Comparison of ENCODE assay signal across 35 cellular contexts in the genomic region with DNA sequence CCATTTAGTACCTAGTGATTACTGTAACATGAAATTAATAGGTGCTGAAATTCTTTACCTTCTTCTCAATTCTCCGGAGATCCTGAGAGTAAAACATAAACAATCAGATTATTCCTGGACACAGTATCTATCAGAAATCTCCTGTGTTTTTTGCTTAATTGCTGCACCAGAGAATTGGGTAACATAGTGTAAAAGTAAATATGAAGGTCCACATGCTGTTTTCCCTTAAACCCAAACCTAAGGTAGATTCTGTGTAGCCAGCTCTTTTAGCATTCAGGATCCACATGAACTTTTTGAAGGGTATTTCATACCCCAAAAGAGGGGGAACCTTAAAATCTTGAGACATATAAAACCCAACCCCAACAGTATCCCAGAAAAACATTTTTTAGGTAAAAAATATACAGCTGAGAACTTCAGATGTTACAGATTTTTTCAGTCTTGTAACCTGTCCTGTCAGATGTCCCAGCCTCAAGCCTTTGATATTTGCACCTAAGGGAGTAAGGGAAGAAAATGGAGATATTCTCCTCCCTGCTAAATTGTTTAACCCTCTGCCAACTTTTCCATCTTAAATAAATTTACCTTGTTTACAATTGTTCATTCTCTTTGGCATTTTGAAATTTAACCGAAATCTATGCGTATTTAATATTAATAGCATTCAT.
"Had no signal": no experiment of that assay in that cellular context is flagged by ENCODE, and none has a peak within 500 bp of the region (broad histone marks: within the 10 kb centered on the region; RNA-seq: fewer than 3 reads in every experiment).

No MANE protein-coding gene starts in this region.

- H3K9me3 Mint-ChIP-seq: activated B cell treated with CpG ODN at 0.5 μM for 24 hours; activated CD4-positive, alpha-beta memory T cell treated with anti-CD3 and anti-CD28 coated beads for 36 hours; activated CD4-positive, alpha-beta T cell treated with anti-CD3 and anti-CD28 coated beads, Interleukin-2, amount 10 ng/mL, durations not matched to agents 24 days and 14 days; activated CD8-positive, alpha-beta T cell treated with anti-CD3 and anti-CD28 coated beads for 36 hours; activated naive CD4-positive, alpha-beta T cell treated with anti-CD3 and anti-CD28 coated beads for 36 hours; activated naive CD4-positive, alpha-beta T cell treated with anti-CD3 and anti-CD28 coated beads, Interleukin-2, amount 50 U/mL, for 72 hours; activated naive CD8-positive, alpha-beta T cell treated with anti-CD3 and anti-CD28 coated beads for 36 hours; activated T-cell treated with anti-CD3 and anti-CD28 coated beads, Interleukin-2, amount 50 U/mL, for 4 hours; activated T-cell treated with anti-CD3 and anti-CD28 coated beads, Interleukin-2, amount 50 U/mL, for 72 hours; activated T-helper 1 cell treated with anti-CD3 and anti-CD28 coated beads, Interleukin-12 subunit alpha, Interleukin-12 subunit beta, Interleukin-2, Interleukin-4 antibody, amounts not matched to agents 30 ng/mL and 10 ng/mL and 1 ng/mL, durations not matched to agents 14 hours and 24 hours and 36 hours; activated T-helper 17 cell treated with anti-CD3 and anti-CD28 coated beads, Interleukin-2, amount 50 U/mL, for 72 hours; T-helper 1 cell treated with Interleukin-12 subunit alpha and Interleukin-12 subunit beta and Interleukin-4 antibody, amounts not matched to agents 30 μg/mL and 1 μg/mL, for 36 hours; T-helper 2 cell treated with Interferon-gamma antibody and Interleukin-4, amounts not matched to agents 5 μg/mL and 100 μg/mL, for 36 hours had no signal

- H3K27me3 ChIP-seq: adrenal gland, body of pancreas, brain microvascular endothelial cell, breast epithelium had no signal

- H3K4me3 ChIP-seq: adrenal gland, body of pancreas, breast epithelium had no signal

- FAIRE-seq: astrocyte had no signal

- H3K4me1 Mint-ChIP-seq: activated B cell treated with CpG ODN at 0.5 μM for 24 hours; activated T-helper 17 cell treated with anti-CD3 and anti-CD28 coated beads, Interleukin-2, amount 50 U/mL, for 72 hours had no signal

- H3K27ac Mint-ChIP-seq: activated B cell treated with CpG ODN at 0.5 μM for 24 hours; activated CD4-positive, alpha-beta memory T cell treated with anti-CD3 and anti-CD28 coated beads for 36 hours; activated CD4-positive, alpha-beta T cell treated with anti-CD3 and anti-CD28 coated beads, Interleukin-2, amount 10 ng/mL, durations not matched to agents 24 days and 14 days; activated naive CD4-positive, alpha-beta T cell treated with anti-CD3 and anti-CD28 coated beads for 36 hours; activated naive CD4-positive, alpha-beta T cell treated with anti-CD3 and anti-CD28 coated beads, Interleukin-2, amount 50 U/mL, for 72 hours; activated naive CD8-positive, alpha-beta T cell treated with anti-CD3 and anti-CD28 coated beads for 36 hours; activated T-cell treated with anti-CD3 and anti-CD28 coated beads, Interleukin-2, amount 50 U/mL, for 72 hours; activated T-helper 1 cell treated with anti-CD3 and anti-CD28 coated beads, Interleukin-12 subunit alpha, Interleukin-12 subunit beta, Interleukin-2, Interleukin-4 antibody, amounts not matched to agents 30 ng/mL and 10 ng/mL and 1 ng/mL, durations not matched to agents 14 hours and 24 hours and 36 hours; activated T-helper 17 cell treated with anti-CD3 and anti-CD28 coated beads, Interleukin-2, amount 50 U/mL, for 72 hours; T-helper 1 cell treated with Interleukin-12 subunit alpha and Interleukin-12 subunit beta and Interleukin-4 antibody, amounts not matched to agents 30 μg/mL and 1 μg/mL, for 36 hours; T-helper 2 cell treated with Interferon-gamma antibody and Interleukin-4, amounts not matched to agents 5 μg/mL and 100 μg/mL, for 36 hours had no signal

- ATAC-seq: activated CD8-positive, alpha-beta T cell treated with anti-CD3 and anti-CD28 coated beads for 36 hours; activated naive CD4-positive, alpha-beta T cell treated with anti-CD3 and anti-CD28 coated beads, Interleukin-2, amount 50 U/mL, for 72 hours; activated T-cell treated with anti-CD3 and anti-CD28 coated beads, Interleukin-2, amount 50 U/mL, for 4 hours; activated T-cell treated with anti-CD3 and anti-CD28 coated beads, Interleukin-2, amount 50 U/mL, for 72 hours; activated T-helper 17 cell treated with anti-CD3 and anti-CD28 coated beads, Interleukin-2, amount 50 U/mL, for 72 hours; body of pancreas had no signal

- H3K27me3 Mint-ChIP-seq: activated B cell treated with CpG ODN at 0.5 μM for 24 hours; activated CD4-positive, alpha-beta memory T cell treated with anti-CD3 and anti-CD28 coated beads for 36 hours; activated CD4-positive, alpha-beta T cell treated with anti-CD3 and anti-CD28 coated beads, Interleukin-2, amount 10 ng/mL, durations not matched to agents 24 days and 14 days; activated CD8-positive, alpha-beta T cell treated with anti-CD3 and anti-CD28 coated beads for 36 hours; activated naive CD8-positive, alpha-beta T cell treated with anti-CD3 and anti-CD28 coated beads for 36 hours; activated T-helper 17 cell treated with anti-CD3 and anti-CD28 coated beads, Interleukin-2, amount 50 U/mL, for 72 hours had no signal

- DNase-seq: activated B cell treated with CpG ODN at 0.5 μM for 24 hours; activated CD4-positive, alpha-beta memory T cell treated with anti-CD3 and anti-CD28 coated beads for 36 hours; activated CD4-positive, alpha-beta T cell treated with anti-CD3 and anti-CD28 coated beads for 4 hours; activated CD4-positive, alpha-beta T cell treated with anti-CD3 and anti-CD28 coated beads, Interleukin-2, amount 10 ng/mL, durations not matched to agents 24 days and 14 days; activated CD4-positive, alpha-beta T cell treated with anti-CD3 and anti-CD28 coated beads, Interleukin-2, amount 50 U/mL, for 1 hour; activated CD4-positive, alpha-beta T cell treated with anti-CD3 and anti-CD28 coated beads, Interleukin-2, amount 50 U/mL, for 4 hours; activated CD4-positive, CD25-positive, alpha-beta regulatory T cell treated with anti-CD3 and anti-CD28 coated beads, Interleukin-2, amount 50 U/mL, for 72 hours; activated CD8-positive, alpha-beta memory T cell treated with anti-CD3 and anti-CD28 coated beads, Interleukin-2, amount 50 U/mL, for 4 hours; activated CD8-positive, alpha-beta T cell treated with anti-CD3 and anti-CD28 coated beads for 36 hours; activated effector memory CD4-positive, alpha-beta T cell treated with anti-CD3 and anti-CD28 coated beads, Interleukin-2, amount 50 U/mL, for 16 hours; activated gamma-delta T cell treated with Interleukin-2 at 50 U/mL for 16 hours; activated naive CD4-positive, alpha-beta T cell; activated naive CD4-positive, alpha-beta T cell treated with anti-CD3 and anti-CD28 coated beads for 36 hours; activated naive CD4-positive, alpha-beta T cell treated with anti-CD3 and anti-CD28 coated beads, Interleukin-2, amount 50 U/mL, for 16 hours; activated naive CD8-positive, alpha-beta T cell treated with anti-CD3 and anti-CD28 coated beads for 36 hours; activated T-cell treated with anti-CD3 and anti-CD28 coated beads for 4 hours; activated T-cell treated with anti-CD3 and anti-CD28 coated beads, Interleukin-2, amount 50 U/mL, for 1 hour; activated T-cell treated with anti-CD3 and anti-CD28 coated beads, Interleukin-2, amount 50 U/mL, for 4 hours; activated T-cell treated with anti-CD3 and anti-CD28 coated beads, Interleukin-2, amount 50 U/mL, for 72 hours; adrenal gland; amniotic stem cell; aorta; body of pancreas; brain microvascular endothelial cell; central memory CD4-positive, alpha-beta T cell; T-helper 1 cell; T-helper 2 cell; T-helper 9 cell had no signal

- H3K4me3 Mint-ChIP-seq: activated B cell treated with CpG ODN at 0.5 μM for 24 hours; activated CD4-positive, alpha-beta memory T cell treated with anti-CD3 and anti-CD28 coated beads for 36 hours; activated CD4-positive, alpha-beta T cell treated with anti-CD3 and anti-CD28 coated beads, Interleukin-2, amount 10 ng/mL, durations not matched to agents 24 days and 14 days; activated CD8-positive, alpha-beta T cell treated with anti-CD3 and anti-CD28 coated beads for 36 hours; activated naive CD4-positive, alpha-beta T cell treated with anti-CD3 and anti-CD28 coated beads for 36 hours; activated naive CD8-positive, alpha-beta T cell treated with anti-CD3 and anti-CD28 coated beads for 36 hours; activated T-cell treated with anti-CD3 and anti-CD28 coated beads, Interleukin-2, amount 50 U/mL, for 4 hours; activated T-cell treated with anti-CD3 and anti-CD28 coated beads, Interleukin-2, amount 50 U/mL, for 72 hours; activated T-helper 1 cell treated with anti-CD3 and anti-CD28 coated beads, Interleukin-12 subunit alpha, Interleukin-12 subunit beta, Interleukin-2, Interleukin-4 antibody, amounts not matched to agents 30 ng/mL and 10 ng/mL and 1 ng/mL, durations not matched to agents 14 hours and 24 hours and 36 hours; activated T-helper 17 cell treated with anti-CD3 and anti-CD28 coated beads, Interleukin-2, amount 50 U/mL, for 72 hours; T-helper 1 cell treated with Interleukin-12 subunit alpha and Interleukin-12 subunit beta and Interleukin-4 antibody, amounts not matched to agents 30 μg/mL and 1 μg/mL, for 36 hours; T-helper 2 cell treated with Interferon-gamma antibody and Interleukin-4, amounts not matched to agents 5 μg/mL and 100 μg/mL, for 36 hours had no signal
